20 cellular contexts compared by ENCODE assay signal in the genomic region with DNA sequence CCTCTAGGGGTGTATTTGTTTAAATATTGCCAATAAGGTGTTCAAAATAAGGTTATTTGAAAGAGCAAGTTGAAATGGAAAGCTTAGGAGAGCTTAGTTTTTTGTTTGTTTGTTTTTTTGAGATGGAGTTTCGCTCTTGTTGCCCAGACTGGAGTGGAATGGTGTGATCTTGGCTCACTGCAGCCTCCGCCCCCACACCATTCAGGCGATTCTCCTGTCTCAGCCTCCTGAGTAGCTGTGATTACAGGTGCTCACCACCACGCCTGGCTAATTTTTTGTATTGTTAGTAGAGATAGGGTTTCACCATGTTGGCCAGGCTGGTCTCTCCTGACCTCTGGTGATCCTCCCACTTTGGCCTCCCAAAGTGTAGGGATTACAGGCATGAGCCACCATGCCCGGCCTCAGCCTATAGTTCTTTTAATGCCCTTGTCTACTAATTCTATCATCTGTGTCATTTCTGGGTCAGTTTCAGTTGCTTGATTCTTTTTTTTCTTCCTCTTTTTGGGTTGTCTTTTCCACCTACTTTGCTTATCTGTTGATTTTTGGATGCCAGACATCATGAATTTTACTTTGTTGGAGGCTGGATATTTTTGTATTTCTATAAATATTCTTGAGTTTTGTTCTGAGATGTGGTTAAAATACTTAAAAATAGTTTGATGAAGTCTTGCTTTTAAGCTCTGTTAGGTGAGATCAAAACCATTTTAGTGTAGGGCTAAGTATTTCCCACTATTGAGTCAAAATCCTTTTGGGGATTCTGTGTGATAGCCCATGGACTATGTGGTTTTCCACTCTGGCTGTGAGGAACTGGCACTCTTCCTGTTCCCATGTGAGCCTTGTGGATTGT. TPM values are rescaled to one million over a fixed set of nuclear protein-coding genes. Genes with fewer than 3 reads are reported as not detected.
DNase-seq lines count a peak whose midpoint lies in the region; ATAC-seq, FAIRE-seq and TF ChIP-seq lines count a peak whose summit lies in the region.
"Had no signal": no experiment of that assay in that cellular context is flagged by ENCODE, and none has a peak within 500 bp of the region (broad histone marks: within the 10 kb centered on the region; RNA-seq: fewer than 3 reads in every experiment).

No MANE protein-coding gene starts in this region.

- TF ChIP-seq POLR2A in HepG2 (IDR thresholded peaks at IDR 0.05; ENCODE audit: insufficient read depth in 1 of 2, low read depth in 2 of 2, low read length in 2 of 2) (no peak), right lobe of liver (IDR thresholded peaks at IDR 0.05) (no peak), K562 (conservative IDR thresholded peaks at IDR 0.05) (no peak)

- H3K9me1 ChIP-seq in K562 (ENCODE audit: control insufficient read depth, insufficient read depth, low read length): no peaks in the 10 kb centered on the region

- 79% methylated on average over 5 of the region's 5 CpGs for WGBS in HepG2 (ENCODE audit: low lambda C conversion rate)
- 71% methylated on average over 4 of the region's 5 CpGs for WGBS in right lobe of liver (ENCODE audit: insufficient coverage, low coverage, low lambda C conversion rate, missing lambda C conversion rate)
- 52% methylated on average over 5 of the region's 5 CpGs for WGBS in K562 (ENCODE audit: insufficient coverage, low coverage, missing lambda C conversion rate)

- H4K20me1 ChIP-seq in HepG2 (ENCODE audit: insufficient read depth, low read length) (peaks cover 13% of the 10 kb centered on the region; the same call in 1 of the 2 replicates), OCI-LY3 (ENCODE audit: insufficient read depth, low read length) (peaks cover 41% of the 10 kb centered on the region), K562 (replicated peaks; ENCODE audit: control insufficient read depth, insufficient read depth, low read length) (peaks cover 5% of the 10 kb centered on the region; the same call in 1 of the 2 replicates)

- H3K27me3 ChIP-seq in HepG2 (ENCODE audit: control insufficient read depth in 1 of 2, insufficient read depth in 2 of 2, low read length in 2 of 2) (no peaks in the 10 kb centered on the region), right lobe of liver (no peaks in the 10 kb centered on the region), OCI-LY3 (ENCODE audit: low read depth, low read length) (no peaks in the 10 kb centered on the region), K562 (ENCODE audit: control insufficient read depth in 2 of 2, insufficient read depth in 2 of 2, low read length in 2 of 2) (no peaks in the 10 kb centered on the region), right atrium auricular region (no peaks in the 10 kb centered on the region)
- H3K27me3 ChIP-seq: esophagus squamous epithelium, upper lobe of right lung had no signal

- H3K27ac ChIP-seq in HepG2 (ENCODE audit: extremely low read length, insufficient read depth, low read length): no peak overlapping the region
- H3K27ac ChIP-seq in right lobe of liver: no peak overlapping the region
- H3K27ac ChIP-seq in OCI-LY3 (ENCODE audit: low read length): no peak overlapping the region
- H3K27ac ChIP-seq in K562 (ENCODE audit: extremely low read depth, low read depth, low read length): no peak overlapping the region
- no peak overlapping the region for H3K27ac ChIP-seq in right atrium auricular region
- H3K27ac ChIP-seq: esophagus squamous epithelium, upper lobe of right lung had no signal

- POLR2A ChIA-PET in HepG2 (lab: Yijun Ruan, JAX) (no interaction called here), K562 (lab: Yijun Ruan, JAX) (interaction anchor here (1.0 to 1.4 kb wide), 4 partner anchors 8 to 17 kb away, joined by 3 to 8 read pairs (median 4); no protein-coding TSS in a partner anchor)

- H3K9ac ChIP-seq in HepG2 (ENCODE audit: insufficient read depth, low read depth, low read length) (no peak overlapping the region), OCI-LY3 (ENCODE audit: low read length) (no peak overlapping the region), K562 (ENCODE audit: insufficient read depth in 1 of 2, low read depth in 2 of 2, low read length in 2 of 2) (no peak overlapping the region)

- H2AFZ ChIP-seq in HepG2 (ENCODE audit: low read length): no peak overlapping the region
- no peak overlapping the region for H2AFZ ChIP-seq in OCI-LY3 (ENCODE audit: low read depth, low read length)
- H2AFZ ChIP-seq in K562 (ENCODE audit: low read depth, low read length): no peak overlapping the region

- H3K9me3 ChIP-seq in HepG2 (ENCODE audit: low read length) (no peaks in the 10 kb centered on the region), right lobe of liver (no peaks in the 10 kb centered on the region), OCI-LY3 (ENCODE audit: insufficient read depth, low read length) (no peaks in the 10 kb centered on the region), K562 (replicated peaks; ENCODE audit: control insufficient read depth, insufficient read depth, low read depth, low read length) (no peaks in the 10 kb centered on the region), right atrium auricular region (no peaks in the 10 kb centered on the region)
- H3K9me3 ChIP-seq: esophagus squamous epithelium, upper lobe of right lung had no signal

- peaks cover under 1% of the 10 kb centered on the region; the same call in 1 of the 2 replicates for H3K4me1 ChIP-seq in HepG2 (ENCODE audit: insufficient read depth, low read length)
- no peaks in the 10 kb centered on the region for H3K4me1 ChIP-seq in right lobe of liver
- peaks cover 34% of the 10 kb centered on the region for H3K4me1 ChIP-seq in OCI-LY3 (ENCODE audit: low read length)
- H3K4me1 ChIP-seq in K562 (replicated peaks in 1 of 2; ENCODE audit: control insufficient read depth in 2 of 2, insufficient read depth in 2 of 2, low read length in 2 of 2): no peaks in the 10 kb centered on the region; a peak in 2 of 5 replicates
- H3K4me1 ChIP-seq in right atrium auricular region: peaks cover 0 to 11% of the 10 kb centered on the region in 2 donors

- TF ChIP-seq EP300 in HepG2 (IDR thresholded peaks at IDR 0.05; ENCODE audit: low read depth in 2 of 2, low read length in 2 of 2) (no peak), HepG2 (CRISPR knock-in tag; IDR thresholded peaks at IDR 0.05; ENCODE audit: borderline replicate concordance) (no peak), K562 (IDR thresholded peaks at IDR 0.05; ENCODE audit: low read length) (no peak)

- H3K36me3 ChIP-seq in HepG2 (replicated peaks in 1 of 2; ENCODE audit: control insufficient read depth in 1 of 2, insufficient read depth in 2 of 2, low read length in 2 of 2) (peaks cover 1 to 15% of the 10 kb centered on the region in 2 experiments; a peak in 3 of 5 replicates), right lobe of liver (no peaks in the 10 kb centered on the region), OCI-LY3 (replicated peaks; ENCODE audit: low read depth, low read length) (peaks cover 11% of the 10 kb centered on the region), K562 (ENCODE audit: control insufficient read depth, insufficient read depth, low read length) (peaks cover 31% of the 10 kb centered on the region; the same call in 2 of the 3 replicates), right atrium auricular region (no peaks in the 10 kb centered on the region)
- H3K36me3 ChIP-seq: upper lobe of right lung had no signal

- CTCF ChIA-PET in HepG2 (lab: Yijun Ruan, JAX; ENCODE audit: low intra/inter-chr PET ratio, low total read pairs): no interaction called here
- CTCF ChIA-PET in K562 (lab: Yijun Ruan, JAX; ENCODE audit: low intra/inter-chr PET ratio): no interaction called here

- ATAC-seq in HepG2 (no peak), right lobe of liver (no peak), K562 (no peak), GM21786 (IDR thresholded peaks at IDR 0.05; ENCODE audit: unreplicated experiment) (no peak), HG02852 (IDR thresholded peaks at IDR 0.05; ENCODE audit: unreplicated experiment) (no peak)
- ATAC-seq: natural killer cell; stimulated activated naive CD8-positive, alpha-beta T cell treated with anti-CD3 and anti-CD28 coated beads, Interleukin-15, Interleukin-2, amounts not matched to agents 100 U/mL and 50 U/mL, for 24 hours; upper lobe of right lung had no signal

- no peak for FAIRE-seq in HepG2 (lab: Jason Lieb, UNC)
- FAIRE-seq in K562 (lab: Jason Lieb, UNC): no peak
- FAIRE-seq: A204.1 had no signal

- in situ Hi-C loops in HepG2 (cut with HindIII; ENCODE audit: extremely low pct_ligation_motif_present, low pct_unique_long_range_greater_than_20kb) (no loop called here), K562 (cut with MboI) (no loop called here)

- H3K4me2 ChIP-seq in HepG2 (ENCODE audit: low read depth, low read length): no peak overlapping the region
- H3K4me2 ChIP-seq in OCI-LY3 (ENCODE audit: low read length): peak overlapping the region; percentile 45
- H3K4me2 ChIP-seq in K562 (ENCODE audit: insufficient read depth, low read length): no peak overlapping the region

- no peak for TF ChIP-seq RAD21 in HepG2 (CRISPR knock-in tag; IDR thresholded peaks at IDR 0.05)
- no peak for TF ChIP-seq RAD21 in K562 (CRISPR knock-in tag; conservative IDR thresholded peaks at IDR 0.05 in 1 of 2, IDR thresholded peaks at IDR 0.05 in 1 of 2)

- intact Hi-C loops in HepG2 (cut with micrococcal nuclease; ENCODE audit: unreplicated experiment) (no loop called here), right lobe of liver (cut with DNase I) (no loop called here), K562 (cut with micrococcal nuclease) (no loop called here)

- TSS peak; percentile 32 for BruUV-seq in HepG2 (replicated peaks; lab: Mats Ljungman, UMichigan)
- BruUV-seq in K562 (replicated peaks; lab: Mats Ljungman, UMichigan): no TSS peak

- TF ChIP-seq CTCF in HepG2 (CRISPR knock-in tag; IDR thresholded peaks at IDR 0.05) (no peak), right lobe of liver (IDR thresholded peaks at IDR 0.05) (no peak), OCI-LY3 (IDR thresholded peaks at IDR 0.05; ENCODE audit: low read depth, low read length) (no peak), K562 (IDR thresholded peaks at IDR 0.05 in 2 of 3, conservative IDR thresholded peaks at IDR 0.05 in 1 of 3; ENCODE audit: insufficient read depth in 2 of 3, low read depth in 1 of 3, low read length in 3 of 3) (no peak), right atrium auricular region (IDR thresholded peaks at IDR 0.05) (no peak)

- H3K4me3 ChIP-seq in HepG2 (replicated peaks in 1 of 3; ENCODE audit: insufficient read depth in 1 of 3, low read depth in 2 of 3, low read length in 3 of 3) (no peak overlapping the region), right lobe of liver (no peak overlapping the region), OCI-LY3 (ENCODE audit: low read length) (no peak overlapping the region), K562 (no peak overlapping the region), right atrium auricular region (no peak overlapping the region)
- H3K4me3 ChIP-seq: esophagus squamous epithelium, lung, upper lobe of right lung had no signal

- DNase-seq in HepG2 (ENCODE audit: low spot score): no peak
- DNase-seq in right lobe of liver: no peak
- DNase-seq in K562 (ENCODE audit: extremely low read depth in 1 of 4, low spot score in 3 of 4): no peak
- no peak for DNase-seq in right atrium auricular region (ENCODE audit: low spot score)
- no peak for DNase-seq in HCEC 1CT
- DNase-seq: activated CD4-positive, alpha-beta T cell treated with anti-CD3 and anti-CD28 coated beads for 1 hour; activated gamma-delta T cell; caudate nucleus; CD4-positive, CD25-positive, alpha-beta regulatory T cell; effector CD4-positive, alpha-beta T cell; esophagus squamous epithelium; IMR-90; natural killer cell; stimulated activated naive CD8-positive, alpha-beta T cell treated with anti-CD3 and anti-CD28 coated beads, Interleukin-15, Interleukin-2, amounts not matched to agents 100 U/mL and 50 U/mL, for 24 hours; upper lobe of right lung had no signal

- peaks cover 88% of the 10 kb centered on the region for H3K79me2 ChIP-seq in HepG2 (ENCODE audit: insufficient read depth, low read length)
- H3K79me2 ChIP-seq in OCI-LY3 (ENCODE audit: low read length): peaks cover 67% of the 10 kb centered on the region
- peaks cover 93% of the 10 kb centered on the region for H3K79me2 ChIP-seq in K562 (ENCODE audit: control insufficient read depth, insufficient read depth, low read length)

RNA-seq across cellular contexts. Expression of a gene that starts 18.7 kb away (rescaled TPM):
- 11.1 and 14.8 TPM in 2 replicates for total RNA-seq in HepG2 (2016; rRNA removed; fragmentation: Illumina TruSeq; extraction: Trizol)
- 5.2 and 6.2 TPM in 2 replicates for total RNA-seq in HepG2 (2016; cell fraction: cytosol; rRNA removed; fragmentation: Illumina TruSeq; extraction: Trizol; ENCODE audit: low read depth)
- total RNA-seq in HepG2 (2016; cell fraction: insoluble cytoplasmic fraction; rRNA removed; fragmentation: Illumina TruSeq; extraction: Trizol): 10.9 and 13.8 TPM in 2 replicates
- 6.6 and 7.2 TPM in 2 replicates for total RNA-seq in HepG2 (2016; cell fraction: membrane; rRNA removed; fragmentation: Illumina TruSeq; extraction: Trizol)
- total RNA-seq in HepG2 (2016; cell fraction: nucleus; rRNA removed; fragmentation: Illumina TruSeq; extraction: Trizol): 15.7 and 18.1 TPM in 2 replicates
- polyA plus RNA-seq in HepG2 (2011; rRNA removed): 10.2 and 10.5 TPM in 2 replicates
- polyA plus RNA-seq in HepG2 (2011; cell fraction: cytosol; rRNA removed): 5.8 and 9.2 TPM in 2 replicates
- 7.8 and 8.1 TPM in 2 replicates for polyA plus RNA-seq in HepG2 (2011; cell fraction: nucleus; rRNA removed)
- polyA plus RNA-seq in HepG2 (2012): 12.0 and 12.1 TPM in 2 replicates
- polyA plus RNA-seq in HepG2 (2016; cell fraction: cytosol; fragmentation: Illumina TruSeq; extraction: Trizol; ENCODE audit: low read depth): 0.57 and 0.69 TPM in 2 replicates
- polyA plus RNA-seq in HepG2 (2016; cell fraction: insoluble cytoplasmic fraction; fragmentation: Illumina TruSeq; extraction: Trizol; ENCODE audit: low read depth): 14.2 and 16.0 TPM in 2 replicates
- polyA plus RNA-seq in HepG2 (2016; cell fraction: membrane; fragmentation: Illumina TruSeq; extraction: Trizol; ENCODE audit: low read depth): 1.9 and 2.5 TPM in 2 replicates
- 19.9 and 20.7 TPM in 2 replicates for polyA plus RNA-seq in HepG2 (2016; cell fraction: nucleus; fragmentation: Illumina TruSeq; extraction: Trizol; ENCODE audit: insufficient read depth, low read depth)
- polyA minus RNA-seq in HepG2 (2011; rRNA and poly(A)+ RNA removed; ENCODE audit: low replicate concordance): 15.4 and 22.7 TPM in 2 replicates
- polyA minus RNA-seq in HepG2 (2011; cell fraction: cytosol; rRNA and poly(A)+ RNA removed): 11.9 and 12.5 TPM in 2 replicates
- polyA minus RNA-seq in HepG2 (2011; cell fraction: nucleus; rRNA and poly(A)+ RNA removed): 25.1 TPM in 2 replicates
- total RNA-seq in right lobe of liver: 10 to 100 TPM in 2 of 6 experiments, 1 to 10 TPM in 4; 7.5 to 14.1 (median 8.7) TPM
- 52.9 and 97.1 TPM in 2 replicates for total RNA-seq in K562 (2011; cell fraction: chromatin; rRNA removed; ENCODE audit: low replicate concordance)
- 37.2 and 37.4 TPM in 2 replicates for total RNA-seq in K562 (2011; cell fraction: nucleolus; rRNA removed)
- total RNA-seq in K562 (2011; cell fraction: nucleoplasm; rRNA removed): 55.9 and 83.7 TPM in 2 replicates
- 12.8 and 14.5 TPM in 2 replicates for total RNA-seq in K562 (2014; rRNA removed)
- 28.4 and 34.6 TPM in 2 replicates for total RNA-seq in K562 (2014; rRNA removed; fragmentation: Illumina TruSeq; extraction: Trizol)
- total RNA-seq in K562 (2015; rRNA removed; fragmentation: Illumina TruSeq; extraction: Trizol): 20.9 and 21.6 TPM in 2 replicates
- 39.9 and 47.9 TPM in 2 replicates for total RNA-seq in K562 (2021)
- polyA plus RNA-seq in K562 (2011; rRNA removed): 28.7 and 29.3 TPM in 2 replicates
- polyA plus RNA-seq in K562 (2011; cell fraction: cytosol; rRNA removed): 14.3 and 23.5 TPM in 2 replicates
- polyA plus RNA-seq in K562 (2011; cell fraction: nucleus; rRNA removed): 28.5 and 38.9 TPM in 2 replicates
- polyA plus RNA-seq in K562 (2012): 21.9 and 22.8 TPM in 2 replicates
- 35.3 and 35.6 TPM in 2 replicates for polyA plus RNA-seq in K562 (2014; fragmentation: Illumina TruSeq; extraction: Trizol)
- 10 to 100 TPM in 1 of 2 experiments, 1 to 10 TPM in 1; 8.5 to 10.9 TPM for polyA plus RNA-seq in K562 (2014; fragmentation: Nextera tagmentation; extraction: Ambion mirVana)
- polyA plus RNA-seq in K562 (2014; rRNA removed): 16.9 and 19.1 TPM in 2 replicates
- 34.1 and 35.8 TPM in 2 replicates for polyA minus RNA-seq in K562 (2011; rRNA and poly(A)+ RNA removed)
- polyA minus RNA-seq in K562 (2011; cell fraction: cytosol; rRNA and poly(A)+ RNA removed): 22.5 and 26.1 TPM in 2 replicates
- polyA minus RNA-seq in K562 (2011; cell fraction: nucleus; rRNA and poly(A)+ RNA removed): 12.4 and 24.8 TPM in 2 replicates
- total RNA-seq in right atrium auricular region: 1 to 10 TPM; 8.4 to 8.7 TPM
